Comparison of ENCODE assay signal across 22 cellular contexts in genomic region chr1:184530226-184530625, GRCh38.
"Had no signal": no experiment of that assay in that cellular context is flagged by ENCODE, and none has a peak within 500 bp of the region (broad histone marks: within the 10 kb centered on the region; RNA-seq: fewer than 3 reads in every experiment).

No MANE protein-coding gene starts in this region.

- ATAC-seq: foreskin keratinocyte, heart right ventricle, left cardiac atrium, left lung, left ventricle myocardium superior, lower lobe of right lung, mucosa of descending colon had no signal

- H3K9me3 ChIP-seq: esophagus muscularis mucosa, heart right ventricle, left lung, lower lobe of right lung, mucosa of descending colon had no signal

- H3K4me3 ChIP-seq: coronary artery, dorsolateral prefrontal cortex, esophagus muscularis mucosa, heart right ventricle, left lung, lower lobe of right lung, mucosa of descending colon had no signal

- H3K36me3 ChIP-seq: esophagus muscularis mucosa, heart right ventricle, left lung, lower lobe of right lung had no signal

- H3K27ac ChIP-seq: coronary artery, dorsolateral prefrontal cortex, esophagus muscularis mucosa, foreskin keratinocyte, left lung, lower lobe of right lung had no signal

- DNase-seq: dermis blood vessel endothelial cell; dorsolateral prefrontal cortex; effector CD4-positive, alpha-beta T cell; effector memory CD4-positive, alpha-beta T cell; foreskin keratinocyte; glutamatergic neuron; head of caudate nucleus; heart right ventricle; hippocampal formation; left cardiac atrium; left lung; left ventricle myocardium superior; lower lobe of right lung; mesenchymal stem cell; mucosa of descending colon had no signal

- H3K27me3 ChIP-seq: dorsolateral prefrontal cortex, esophagus muscularis mucosa, foreskin keratinocyte, heart right ventricle, left lung had no signal

- FAIRE-seq: colon, endothelial cell of umbilical vein, frontal cortex, islet of Langerhans, keratinocyte had no signal

- H3K4me1 ChIP-seq: foreskin keratinocyte, lower lobe of right lung had no signal
